25 cellular contexts compared by ENCODE assay signal in genomic region chr2:61185329-61185728, GRCh38. TPM values are rescaled to one million over a fixed set of nuclear protein-coding genes. Genes with fewer than 3 reads are reported as not detected.
DNase-seq lines count a peak whose midpoint lies in the region; ATAC-seq, FAIRE-seq and TF ChIP-seq lines count a peak whose summit lies in the region.
"Had no signal": no experiment of that assay in that cellular context is flagged by ENCODE, and none has a peak within 500 bp of the region (broad histone marks: within the 10 kb centered on the region; RNA-seq: fewer than 3 reads in every experiment).

No MANE protein-coding gene starts in this region.

- FAIRE-seq in kidney (lab: Jason Lieb, UNC) = no peak
- FAIRE-seq: D721Med had no signal

- H3K27ac ChIP-seq in DND-41 (ENCODE audit: low read length) = no peak overlapping the region
- no peak overlapping the region for H3K27ac ChIP-seq in kidney (ENCODE audit: low read depth in 2 of 2, low read length in 2 of 2)
- H3K27ac ChIP-seq: 22Rv1, psoas muscle, stomach, transverse colon had no signal

- peaks cover 42% of the 10 kb centered on the region for H3K4me1 Mint-ChIP-seq in activated CD4-positive, alpha-beta T cell treated with anti-CD3 and anti-CD28 coated beads for 36 hours
- H3K4me1 Mint-ChIP-seq in activated naive CD8-positive, alpha-beta T cell treated with anti-CD3 and anti-CD28 coated beads for 36 hours = peaks cover 42% of the 10 kb centered on the region
- H3K4me1 Mint-ChIP-seq in nephron (peaks cover 34% of the 10 kb centered on the region), Caco-2 (ENCODE audit: low read depth, unreplicated experiment) (no peaks in the 10 kb centered on the region)

- peaks cover 83% of the 10 kb centered on the region for H3K36me3 Mint-ChIP-seq in activated CD4-positive, alpha-beta T cell treated with anti-CD3 and anti-CD28 coated beads for 36 hours (ENCODE audit: low read depth)
- H3K36me3 Mint-ChIP-seq in activated naive CD8-positive, alpha-beta T cell treated with anti-CD3 and anti-CD28 coated beads for 36 hours = peaks cover 62% of the 10 kb centered on the region
- H3K36me3 Mint-ChIP-seq in nephron (ENCODE audit: low read depth) = peaks cover 91% of the 10 kb centered on the region
- peaks cover 99% of the 10 kb centered on the region for H3K36me3 Mint-ChIP-seq in Caco-2 (ENCODE audit: insufficient read depth, unreplicated experiment)

- no peaks in the 10 kb centered on the region for H3K9me3 ChIP-seq in DND-41 (ENCODE audit: insufficient read depth, low read length, severe bottlenecking)
- no peaks in the 10 kb centered on the region for H3K9me3 ChIP-seq in Caco-2
- no peaks in the 10 kb centered on the region for H3K9me3 ChIP-seq in kidney (ENCODE audit: control insufficient read depth in 1 of 2, low read length in 2 of 2)
- H3K9me3 ChIP-seq: MG63, psoas muscle, SK-N-SH, stomach, transverse colon had no signal

- no peak overlapping the region for H3K4me3 ChIP-seq in DND-41 (ENCODE audit: low read depth in 1 of 2, low read length in 2 of 2)
- H3K4me3 ChIP-seq in Caco-2 (ENCODE audit: low read depth, low read length) = no peak overlapping the region
- no peak overlapping the region for H3K4me3 ChIP-seq in kidney (ENCODE audit: low read length in 2 of 2)
- H3K4me3 ChIP-seq: MG63, psoas muscle, stomach, transverse colon had no signal

- peaks cover 99% of the 10 kb centered on the region for H3K36me3 ChIP-seq in DND-41 (ENCODE audit: insufficient read depth, low read length)
- H3K36me3 ChIP-seq in Caco-2 (ENCODE audit: control insufficient read depth, insufficient read depth, low read length) = peaks cover 8% of the 10 kb centered on the region
- H3K36me3 ChIP-seq in kidney (ENCODE audit: control insufficient read depth in 1 of 2, insufficient read depth in 2 of 2, low read length in 2 of 2) = peaks cover 45 to 75% of the 10 kb centered on the region in 2 donors

- H3K4me1 ChIP-seq in DND-41 (ENCODE audit: insufficient read depth, low read length) (peaks cover 39% of the 10 kb centered on the region), Caco-2 (no peaks in the 10 kb centered on the region), kidney (ENCODE audit: control insufficient read depth in 1 of 2, insufficient read depth in 1 of 2, low read depth in 1 of 2, low read length in 2 of 2) (peaks cover 15 to 16% of the 10 kb centered on the region in 2 donors)

- intact Hi-C loops in activated CD4-positive, alpha-beta T cell treated with anti-CD3 and anti-CD28 coated beads for 36 hours (cut with DNase I, micrococcal nuclease) = no loop called here
- intact Hi-C loops in Caco-2 (cut with micrococcal nuclease; ENCODE audit: unreplicated experiment) = no loop called here
- intact Hi-C loops in kidney (cut with DNase I) = no loop called here

- no TSS peak for BruUV-seq in Caco-2 (replicated peaks; lab: Mats Ljungman, UMichigan)

- POLR2A ChIA-PET in activated CD4-positive, alpha-beta T cell treated with anti-CD3 and anti-CD28 coated beads for 36 hours (lab: Charles Lee) = interaction anchor here (0.6 kb wide), 2 partner anchors 31 to 296 kb away, joined by 3 to 4 read pairs; no protein-coding TSS in a partner anchor
- POLR2A ChIA-PET in Caco-2 (lab: Charles Lee) = no interaction called here

- H3K79me2 ChIP-seq in DND-41 (ENCODE audit: insufficient read depth, low read length) = peaks cover 37% of the 10 kb centered on the region

- CTCF ChIA-PET in activated CD4-positive, alpha-beta T cell treated with anti-CD3 and anti-CD28 coated beads for 36 hours (lab: Charles Lee) = interaction anchor here (0.5 to 1.3 kb wide), 8 partner anchors 9 to 607 kb away, joined by 3 to 4 read pairs (median 3); no protein-coding TSS in a partner anchor
- CTCF ChIA-PET in Caco-2 (lab: Charles Lee) = no interaction called here

- H4K20me1 ChIP-seq in DND-41 (ENCODE audit: insufficient read depth, low read length) = peaks cover 29% of the 10 kb centered on the region

- H2AFZ ChIP-seq in DND-41 (ENCODE audit: low read depth, low read length) = no peak overlapping the region

- no peak for ATAC-seq in activated CD4-positive, alpha-beta T cell treated with anti-CD3 and anti-CD28 coated beads for 36 hours
- no peak for ATAC-seq in DND-41 (ENCODE audit: insufficient read depth, low read depth)
- ATAC-seq: psoas muscle had no signal

- no peaks in the 10 kb centered on the region for H3K27me3 Mint-ChIP-seq in activated CD4-positive, alpha-beta T cell treated with anti-CD3 and anti-CD28 coated beads for 36 hours
- no peaks in the 10 kb centered on the region for H3K27me3 Mint-ChIP-seq in activated naive CD8-positive, alpha-beta T cell treated with anti-CD3 and anti-CD28 coated beads for 36 hours
- H3K27me3 Mint-ChIP-seq in nephron (ENCODE audit: low read depth) = no peaks in the 10 kb centered on the region
- no peaks in the 10 kb centered on the region for H3K27me3 Mint-ChIP-seq in Caco-2 (ENCODE audit: insufficient read depth, unreplicated experiment)

- H3K4me2 ChIP-seq in DND-41 (ENCODE audit: insufficient read depth, low read length) = peak overlapping the region; percentile 21; the same call in 1 of the 2 replicates
- H3K4me2 ChIP-seq: SK-N-SH had no signal

- TF ChIP-seq CTCF in DND-41 (IDR thresholded peaks at IDR 0.05; ENCODE audit: borderline replicate concordance, extremely low read depth, low read length, poor library complexity, severe bottlenecking) = no peak
- TF ChIP-seq CTCF in nephron (IDR thresholded peaks at IDR 0.05; ENCODE audit: unreplicated experiment in 3 of 3) = no peak
- TF ChIP-seq CTCF in Caco-2 (IDR thresholded peaks at IDR 0.05; ENCODE audit: insufficient read depth in 1 of 2, low read depth in 1 of 2, low read length in 1 of 2, severe bottlenecking in 1 of 2, unreplicated experiment in 1 of 2) = no peak
- TF ChIP-seq CTCF in kidney (IDR thresholded peaks at IDR 0.05; ENCODE audit: borderline replicate concordance, extremely low read depth, insufficient read depth) = no peak

- peak overlapping the region; percentile 38 for H3K27ac Mint-ChIP-seq in activated CD4-positive, alpha-beta T cell treated with anti-CD3 and anti-CD28 coated beads for 36 hours
- H3K27ac Mint-ChIP-seq in activated naive CD8-positive, alpha-beta T cell treated with anti-CD3 and anti-CD28 coated beads for 36 hours = peak overlapping the region; percentile 40
- peak overlapping the region in 2 of 3 experiments; percentile 15 to 22 for H3K27ac Mint-ChIP-seq in nephron
- no peak overlapping the region for H3K27ac Mint-ChIP-seq in Caco-2 (ENCODE audit: unreplicated experiment)
- H3K27ac Mint-ChIP-seq: HFFc6 had no signal

- H3K9ac ChIP-seq in DND-41 (ENCODE audit: low read depth, low read length) (no peak overlapping the region), kidney (ENCODE audit: low read length in 2 of 2) (no peak overlapping the region)
- H3K9ac ChIP-seq: SK-N-SH had no signal

- no peak overlapping the region for H3K4me3 Mint-ChIP-seq in activated CD4-positive, alpha-beta T cell treated with anti-CD3 and anti-CD28 coated beads for 36 hours
- no peak overlapping the region for H3K4me3 Mint-ChIP-seq in activated naive CD8-positive, alpha-beta T cell treated with anti-CD3 and anti-CD28 coated beads for 36 hours
- H3K4me3 Mint-ChIP-seq in nephron (no peak overlapping the region), Caco-2 (ENCODE audit: unreplicated experiment) (no peak overlapping the region)
- H3K4me3 Mint-ChIP-seq: HFFc6 had no signal

- no peak for DNase-seq in activated CD4-positive, alpha-beta T cell treated with anti-CD3 and anti-CD28 coated beads for 36 hours
- DNase-seq in activated CD4-positive, alpha-beta T cell treated with anti-CD3 and anti-CD28 coated beads for 48 hours = no peak
- DNase-seq in DND-41 (no peak), Caco-2 (no peak), kidney (no peak), NCI-H2227 treated with DMSO at 0.1 percent for 48 hours (lab: John Stamatoyannopoulos, UW) (no peak)
- DNase-seq in activated naive CD8-positive, alpha-beta T cell treated with anti-CD3 and anti-CD28 coated beads for 36 hours = no peak
- DNase-seq: activated CD4-positive, CD25-positive, alpha-beta regulatory T cell; activated gamma-delta T cell; AML-193; effector memory CD4-positive, alpha-beta T cell; HFFc6; mesendoderm; MG63; NCI-H1436; NCI-H69; psoas muscle; RPMI8226; SK-N-SH; stomach; T-helper 9 cell; transverse colon had no signal

- no peaks in the 10 kb centered on the region for H3K27me3 ChIP-seq in DND-41 (ENCODE audit: insufficient read depth, low read length, poor library complexity)
- no peaks in the 10 kb centered on the region for H3K27me3 ChIP-seq in Caco-2 (replicated peaks; ENCODE audit: control insufficient read depth, insufficient read depth, low read length)
- H3K27me3 ChIP-seq: MG63, stomach, transverse colon had no signal

- no peaks in the 10 kb centered on the region for H3K9me3 Mint-ChIP-seq in activated CD4-positive, alpha-beta T cell treated with anti-CD3 and anti-CD28 coated beads for 36 hours (ENCODE audit: low read depth)
- no peaks in the 10 kb centered on the region for H3K9me3 Mint-ChIP-seq in activated naive CD8-positive, alpha-beta T cell treated with anti-CD3 and anti-CD28 coated beads for 36 hours
- H3K9me3 Mint-ChIP-seq in nephron (no peaks in the 10 kb centered on the region), Caco-2 (ENCODE audit: unreplicated experiment) (no peaks in the 10 kb centered on the region)
- H3K9me3 Mint-ChIP-seq: HFFc6 had no signal

RNA-seq across cellular contexts. Expression of gene C2orf74, which starts 23.3 kb away (rescaled TPM):
- total RNA-seq in activated CD4-positive, alpha-beta T cell treated with anti-CD3 and anti-CD28 coated beads for 36 hours = 10 to 100 TPM; 10.0 to 14.2 TPM
- total RNA-seq in activated naive CD8-positive, alpha-beta T cell treated with anti-CD3 and anti-CD28 coated beads for 36 hours = 10 to 100 TPM; 11.7 to 12.6 TPM
- total RNA-seq in Caco-2 (2022) (not detected in 2 replicates), kidney (23.6 TPM)
- polyA plus RNA-seq in kidney (ENCODE audit: insufficient read depth, low read depth, low replicate concordance) = 47.6 TPM

Comparison
In these comparisons a context has a peak if more than half of its experiments do, and no peak if none do; other contexts are left out.
1. RNA of gene C2orf74, which starts 23.3 kb away (total RNA-seq): 23.6 TPM in kidney (single experiment), 10.0 to 14.2 TPM in activated CD4-positive, alpha-beta T cell treated with anti-CD3 and anti-CD28 coated beads for 36 hours and 11.7 to 12.6 TPM in activated naive CD8-positive, alpha-beta T cell treated with anti-CD3 and anti-CD28 coated beads for 36 hours; not detected in Caco-2; every median in the first group is over 10 times any median in the second.